ENCODE assay signal across 18 cellular contexts in genomic region chr1:43919906-43920305, GRCh38. TPM values are rescaled to one million over a fixed set of nuclear protein-coding genes. Genes with fewer than 3 reads are reported as not detected.
DNase-seq lines count a peak whose midpoint lies in the region; ATAC-seq and TF ChIP-seq lines count a peak whose summit lies in the region.
"Had no signal": no experiment of that assay in that cellular context is flagged by ENCODE, and none has a peak within 500 bp of the region (broad histone marks: within the 10 kb centered on the region; RNA-seq: fewer than 3 reads in every experiment).

No MANE protein-coding gene starts in this region.

- no peak overlapping the region for H3K4me3 Mint-ChIP-seq in natural killer cell treated with Interleukin-12 subunit alpha and Interleukin-12 subunit beta and Interleukin-15 and Interleukin-18, amount 100 ng/mL, for 72 hours
- H3K4me3 Mint-ChIP-seq in natural killer cell (no peak overlapping the region), WTC11 (no peak overlapping the region)
- H3K4me3 Mint-ChIP-seq: CD14-positive monocyte, H9 had no signal

- H2BK5ac ChIP-seq in neuronal stem cell (ENCODE audit: low read length) = peak overlapping the region; percentile 66

- no peak overlapping the region for H4K8ac ChIP-seq in neuronal stem cell (ENCODE audit: low read depth, low read length)

- no peak overlapping the region for H3K9ac ChIP-seq in neuronal stem cell (ENCODE audit: low read depth, low read length, poor library complexity)

- H4K91ac ChIP-seq in neuronal stem cell (ENCODE audit: low read depth, low read length, poor library complexity) = no peak overlapping the region

- H3K18ac ChIP-seq in neuronal stem cell (ENCODE audit: low read length) = no peak overlapping the region

- intact Hi-C loops in natural killer cell (cut with micrococcal nuclease) = no loop called here
- intact Hi-C loops in breast epithelium (cut with DNase I; ENCODE audit: low total_unique reads) = no loop called here

- H3K36me3 ChIP-seq in neuronal stem cell (replicated peaks in 1 of 2; ENCODE audit: control insufficient read depth in 2 of 2, insufficient read depth in 2 of 2, low read length in 2 of 2) = peaks cover 0 to 12% of the 10 kb centered on the region in 2 donors
- no peaks in the 10 kb centered on the region for H3K36me3 ChIP-seq in breast epithelium

- H3K4me2 ChIP-seq in neuronal stem cell (ENCODE audit: insufficient read depth, low read length, poor library complexity, severe bottlenecking) = no peak overlapping the region
- H3K4me2 ChIP-seq: A549 had no signal

- no peaks in the 10 kb centered on the region for H3K79me1 ChIP-seq in neuronal stem cell (ENCODE audit: low read depth, low read length)

- no peak overlapping the region for H3K4ac ChIP-seq in neuronal stem cell (ENCODE audit: low read length)

- no peaks in the 10 kb centered on the region for H3K27me3 ChIP-seq in neuronal stem cell (ENCODE audit: control insufficient read depth in 3 of 3, insufficient read depth in 3 of 3, low read depth in 1 of 3, low read length in 3 of 3)
- H3K27me3 ChIP-seq in breast epithelium = no peaks in the 10 kb centered on the region
- H3K27me3 ChIP-seq: SJSA1 had no signal

- H3K27ac ChIP-seq in neuronal stem cell (replicated peaks; ENCODE audit: low read length) = no peak overlapping the region
- H3K27ac ChIP-seq in breast epithelium = no peak overlapping the region
- H3K27ac ChIP-seq: SJSA1 had no signal

- no peak for ATAC-seq in natural killer cell treated with Interleukin-12 subunit alpha and Interleukin-12 subunit beta and Interleukin-15 and Interleukin-18, amount 100 ng/mL, for 72 hours
- ATAC-seq in natural killer cell (no peak), WTC11 (peak; percentile 56), GM18873 (IDR thresholded peaks at IDR 0.05; ENCODE audit: low FRiP score, unreplicated experiment) (no peak)
- ATAC-seq: A549, GM12878 had no signal

- no peak overlapping the region for H3K4me3 ChIP-seq in neuronal stem cell (ENCODE audit: low read length in 2 of 2)
- H3K4me3 ChIP-seq in breast epithelium = no peak overlapping the region
- H3K4me3 ChIP-seq: A549, GM12878, SJSA1 had no signal

- H3K9me3 Mint-ChIP-seq in natural killer cell treated with Interleukin-12 subunit alpha and Interleukin-12 subunit beta and Interleukin-15 and Interleukin-18, amount 100 ng/mL, for 72 hours = no peaks in the 10 kb centered on the region
- H3K9me3 Mint-ChIP-seq in natural killer cell (no peaks in the 10 kb centered on the region), WTC11 (no peaks in the 10 kb centered on the region)
- H3K9me3 Mint-ChIP-seq: CD14-positive monocyte, H9 had no signal

- peak overlapping the region; percentile 71 for H3K14ac ChIP-seq in neuronal stem cell (ENCODE audit: low read length)

- peaks cover 4 to 5% of the 10 kb centered on the region in 2 donors for H3K4me1 Mint-ChIP-seq in natural killer cell treated with Interleukin-12 subunit alpha and Interleukin-12 subunit beta and Interleukin-15 and Interleukin-18, amount 100 ng/mL, for 72 hours (ENCODE audit: low read depth in 2 of 2)
- H3K4me1 Mint-ChIP-seq in natural killer cell (peaks cover 0 to 9% of the 10 kb centered on the region in 2 donors), WTC11 (peaks cover 1% of the 10 kb centered on the region)
- H3K4me1 Mint-ChIP-seq: CD14-positive monocyte had no signal

- no peaks in the 10 kb centered on the region for H3K27me3 Mint-ChIP-seq in natural killer cell treated with Interleukin-12 subunit alpha and Interleukin-12 subunit beta and Interleukin-15 and Interleukin-18, amount 100 ng/mL, for 72 hours
- H3K27me3 Mint-ChIP-seq in natural killer cell (ENCODE audit: low read depth in 2 of 2) (no peaks in the 10 kb centered on the region), WTC11 (ENCODE audit: low read depth) (no peaks in the 10 kb centered on the region; the same call in 1 of the 2 replicates)

- no peak for TF ChIP-seq POLR2A in breast epithelium (IDR thresholded peaks at IDR 0.05)

- no peak for TF ChIP-seq CTCF in natural killer cell (IDR thresholded peaks at IDR 0.05)
- no peak for TF ChIP-seq CTCF in WTC11 (IDR thresholded peaks at IDR 0.05)
- TF ChIP-seq CTCF in breast epithelium (IDR thresholded peaks at IDR 0.05) = no peak

- CTCF ChIA-PET in WTC11 (lab: Charles Lee) = interaction anchor here (0.6 to 9.0 kb wide), 6 partner anchors 10 to 206 kb away, joined by 3 to 99 read pairs (median 11); partner anchors contain the start of gene ARTN

- no peak overlapping the region for H2AFZ ChIP-seq in neuronal stem cell (ENCODE audit: low read length)

- no CpG with 5 or more reads among the region's 7 CpGs for WGBS in neuronal stem cell (ENCODE audit: extremely low coverage in 2 of 2, insufficient read length in 2 of 2, insufficient replicate concordance in 1 of 2), 2 donors

- no peak overlapping the region for H3K23ac ChIP-seq in neuronal stem cell (ENCODE audit: low read depth, low read length, poor library complexity)

- H3K4me1 ChIP-seq in neuronal stem cell (ENCODE audit: control insufficient read depth in 2 of 2, insufficient read depth in 1 of 2, low read depth in 1 of 2, low read length in 2 of 2) (no peaks in the 10 kb centered on the region), breast epithelium (no peaks in the 10 kb centered on the region)

- no peak overlapping the region for H2BK120ac ChIP-seq in neuronal stem cell (ENCODE audit: low read depth, low read length)

- H2BK15ac ChIP-seq in neuronal stem cell (ENCODE audit: low read length) = no peak overlapping the region

- POLR2A ChIA-PET in WTC11 (lab: Charles Lee) = no interaction called here

- no peaks in the 10 kb centered on the region for H3K9me3 ChIP-seq in neuronal stem cell (replicated peaks in 1 of 2; ENCODE audit: control insufficient read depth in 2 of 2, insufficient read depth in 1 of 2, low read depth in 1 of 2, low read length in 2 of 2)
- H3K9me3 ChIP-seq in breast epithelium = no peaks in the 10 kb centered on the region
- H3K9me3 ChIP-seq: A549, SJSA1 had no signal

- no peak overlapping the region for H3K27ac Mint-ChIP-seq in natural killer cell treated with Interleukin-12 subunit alpha and Interleukin-12 subunit beta and Interleukin-15 and Interleukin-18, amount 100 ng/mL, for 72 hours
- H3K27ac Mint-ChIP-seq in natural killer cell (no peak overlapping the region), WTC11 (peak overlapping the region; percentile 28; the same call in 1 of the 2 replicates)

- DNase-seq in natural killer cell treated with Interleukin-12 subunit alpha and Interleukin-12 subunit beta and Interleukin-15 and Interleukin-18, amount 100 ng/mL, for 72 hours (ENCODE audit: low spot score) = peak; percentile 12
- DNase-seq in natural killer cell (no peak), WTC11 (ENCODE audit: low spot score) (no peak), neuronal stem cell (ENCODE audit: low spot score) (no peak), breast epithelium (ENCODE audit: low spot score in 2 of 2) (no peak)
- DNase-seq: COR-L47, DMS153, H9, NCI-H1048, NCI-H146, NCI-H2081 treated with DMSO at 0.1 percent for 48 hours, OCI-M1, RPMI8226 had no signal

- H2BK12ac ChIP-seq in neuronal stem cell (ENCODE audit: low read length) = no peak overlapping the region

- no peak overlapping the region for H2AK5ac ChIP-seq in neuronal stem cell (ENCODE audit: low read depth, low read length)

- no peaks in the 10 kb centered on the region for H3K36me3 Mint-ChIP-seq in natural killer cell treated with Interleukin-12 subunit alpha and Interleukin-12 subunit beta and Interleukin-15 and Interleukin-18, amount 100 ng/mL, for 72 hours
- no peaks in the 10 kb centered on the region for H3K36me3 Mint-ChIP-seq in natural killer cell
- no peaks in the 10 kb centered on the region for H3K36me3 Mint-ChIP-seq in WTC11

TF ChIP-seq in WTC11, 78 proteins besides CTCF, POLR2A, EP300 and RAD21 (continues in another document):
- no peak for TF ChIP-seq SOX15 (CRISPR knock-in tag; IDR thresholded peaks at IDR 0.05)

RNA-seq across cellular contexts. Expression of gene ARTN, which starts 13.7 kb away (rescaled TPM):
- 1 to 10 TPM in 1 of 2 donors, not detected in 1; 1.2 TPM for total RNA-seq in natural killer cell treated with Interleukin-12 subunit alpha and Interleukin-12 subunit beta and Interleukin-15 and Interleukin-18, amount 100 ng/mL, for 72 hours
- total RNA-seq in natural killer cell (1 to 10 TPM in 1 of 3 donors, not detected in 2; 1.4 TPM), WTC11 (2021) (23.5 to 28.5 TPM (median 23.6 TPM) in 3 replicates), breast epithelium (1 to 10 TPM in 2 of 3 donors, not detected in 1; 1.8 to 2.3 TPM)
- 2.7 TPM for polyA plus RNA-seq in neuronal stem cell (2013, experiment 1 of 2)
- polyA plus RNA-seq in neuronal stem cell (2013, experiment 2 of 2) = 2.4 TPM
- total RNA-seq: SJSA1 had no signal
- polyA plus RNA-seq: CD14-positive monocyte had no signal

RNA-seq across cellular contexts. Expression of gene IPO13, which starts 26.8 kb away (rescaled TPM):
- 10 to 100 TPM; 28.4 to 43.1 TPM for total RNA-seq in natural killer cell treated with Interleukin-12 subunit alpha and Interleukin-12 subunit beta and Interleukin-15 and Interleukin-18, amount 100 ng/mL, for 72 hours
- total RNA-seq in natural killer cell (10 to 100 TPM; 18.1 to 22.7 (median 18.4) TPM), WTC11 (2021) (17.8 to 24.2 TPM (median 19.1 TPM) in 3 replicates), breast epithelium (10 to 100 TPM; 18.4 to 23.0 (median 20.5) TPM)
- polyA plus RNA-seq in neuronal stem cell (2013, experiment 1 of 2) = 9.3 TPM
- polyA plus RNA-seq in neuronal stem cell (2013, experiment 2 of 2) = 9.1 TPM

RNA-seq across cellular contexts. Expression of gene DPH2, which starts 49.9 kb away (rescaled TPM):
- total RNA-seq in natural killer cell treated with Interleukin-12 subunit alpha and Interleukin-12 subunit beta and Interleukin-15 and Interleukin-18, amount 100 ng/mL, for 72 hours = 10 to 100 TPM; 37.4 to 93.8 TPM
- total RNA-seq in natural killer cell (10 to 100 TPM; 18.2 to 27.3 (median 18.8) TPM), WTC11 (2021) (47.6 to 57.5 TPM (median 51.5 TPM) in 3 replicates), breast epithelium (10 to 100 TPM; 16.2 to 22.0 (median 18.3) TPM)
- 11.1 TPM for polyA plus RNA-seq in neuronal stem cell (2013, experiment 1 of 2)
- 11.6 TPM for polyA plus RNA-seq in neuronal stem cell (2013, experiment 2 of 2)

RNA-seq across cellular contexts. Expression of gene ATP6V0B, which starts 54.9 kb away (rescaled TPM):
- 100 to 1,000 TPM; 161 to 203 TPM for total RNA-seq in natural killer cell treated with Interleukin-12 subunit alpha and Interleukin-12 subunit beta and Interleukin-15 and Interleukin-18, amount 100 ng/mL, for 72 hours
- total RNA-seq in natural killer cell (100 to 1,000 TPM in 2 of 3 donors, 10 to 100 TPM in 1; 76.3 to 115 (median 113) TPM), WTC11 (2021) (108 to 115 TPM (median 110 TPM) in 3 replicates), breast epithelium (100 to 1,000 TPM; 131 to 156 (median 155) TPM)
- polyA plus RNA-seq in neuronal stem cell (2013, experiment 1 of 2) = 44.2 TPM
- 41.9 TPM for polyA plus RNA-seq in neuronal stem cell (2013, experiment 2 of 2)

RNA-seq across cellular contexts. Expression of gene B4GALT2, which starts 59.1 kb away (rescaled TPM):
- 10 to 100 TPM; 12.8 to 48.6 TPM for total RNA-seq in natural killer cell treated with Interleukin-12 subunit alpha and Interleukin-12 subunit beta and Interleukin-15 and Interleukin-18, amount 100 ng/mL, for 72 hours
- 1 to 10 TPM; 1.5 to 5.5 (median 2.2) TPM for total RNA-seq in natural killer cell
- total RNA-seq in WTC11 (2021) = 66.7 to 72.2 TPM (median 66.9 TPM) in 3 replicates
- 64.3 TPM for polyA plus RNA-seq in neuronal stem cell (2013, experiment 1 of 2)
- 60.7 TPM for polyA plus RNA-seq in neuronal stem cell (2013, experiment 2 of 2)
- 10 to 100 TPM; 19.8 to 49.9 (median 37.0) TPM for total RNA-seq in breast epithelium
